8 cellular contexts compared by ENCODE assay signal in genomic region chrX:150635952-150636351, GRCh38. TPM values are rescaled to one million over a fixed set of nuclear protein-coding genes. Genes with fewer than 3 reads are reported as not detected.
DNase-seq lines count a peak whose midpoint lies in the region; FAIRE-seq and TF ChIP-seq lines count a peak whose summit lies in the region.

No MANE protein-coding gene starts in this region.

- no peaks in the 10 kb centered on the region for H3K9me2 ChIP-seq in GM23248 (ENCODE audit: insufficient read depth)

- H3K9me1 ChIP-seq in keratinocyte (ENCODE audit: control insufficient read depth, extremely low read depth, insufficient read depth, low read length) = no peaks in the 10 kb centered on the region

- H3K4me1 ChIP-seq in GM23248 (ENCODE audit: insufficient read depth) (0 out of 2 replicates have a peak, but pooled peaks cover 4% of the 10 kb centered on the region), SJSA1 (replicated peaks) (peaks cover 6% of the 10 kb centered on the region), keratinocyte (ENCODE audit: control insufficient read depth, extremely low read depth, insufficient read depth, low read length) (peaks cover 6% of the 10 kb centered on the region)

- H2AFZ ChIP-seq in GM23248 (no peak overlapping the region), keratinocyte (ENCODE audit: control insufficient read depth, low read length) (no peak overlapping the region)

- dilution Hi-C loops in keratinocyte (cut with MboI; ENCODE audit: extremely low pct_ligation_motif_present, low sequenced_read_pairs) = no loop called here

- TF ChIP-seq CTCF in GM12865 (IDR thresholded peaks at IDR 0.05; ENCODE audit: insufficient read depth, low read depth, low read length, missing control alignments) (no peak), keratinocyte (optimal IDR thresholded peaks at IDR 0.05 in 1 of 3, IDR thresholded peaks at IDR 0.05 in 1 of 3, conservative IDR thresholded peaks at IDR 0.05 in 1 of 3; ENCODE audit: extremely low read depth in 1 of 3, insufficient read depth in 2 of 3, low read length in 3 of 3) (no peak)

- no peak overlapping the region for H3K4me3 ChIP-seq in GM12865 (ENCODE audit: low read depth, low read length)
- no peak overlapping the region for H3K4me3 ChIP-seq in GM23248
- no peak overlapping the region for H3K4me3 ChIP-seq in SJSA1
- H3K4me3 ChIP-seq in keratinocyte (ENCODE audit: control insufficient read depth in 2 of 3, extremely low read depth in 1 of 3, insufficient read depth in 2 of 3, low read depth in 1 of 3, low read length in 3 of 3) = no peak overlapping the region

- FAIRE-seq in keratinocyte (lab: Jason Lieb, UNC) = no peak

- H3K4me2 ChIP-seq in GM23248 (ENCODE audit: unreplicated experiment) = no peak overlapping the region
- H3K4me2 ChIP-seq in keratinocyte (ENCODE audit: control insufficient read depth, extremely low read depth, insufficient read depth, low read depth, low read length) = no peak overlapping the region

- no peaks in the 10 kb centered on the region for H4K20me1 ChIP-seq in GM23248 (ENCODE audit: insufficient read depth)
- H4K20me1 ChIP-seq in keratinocyte (ENCODE audit: control insufficient read depth, extremely low read depth, insufficient read depth, low read length) = no peaks in the 10 kb centered on the region

- in situ Hi-C loops in GM23248 (cut with MboI) = no loop called here

- peak; percentile 31 for DNase-seq in GM12865 (ENCODE audit: low read depth)
- DNase-seq in GM23248 = peak; percentile 90
- DNase-seq in SJSA1 (ENCODE audit: low read depth in 1 of 2, low spot score in 2 of 2) = peak in 1 of 2 experiments; percentile 28
- DNase-seq in keratinocyte (ENCODE audit: low read depth, low spot score) = peak; percentile 13
- no peak for DNase-seq in 8988T
- DNase-seq in stimulated activated CD4-positive, alpha-beta T cell treated with anti-CD3 and anti-CD28 coated beads, Interleukin-2, amount 100 ng/mL, for 48 hours = no peak
- no peak for DNase-seq in erythroblast (lab: John Stamatoyannopoulos, UW)
- DNase-seq in DMS79 treated with DMSO at 0.1 percent for 48 hours (lab: John Stamatoyannopoulos, UW) = no peak

- no peak for TF ChIP-seq POLR2A in erythroblast (IDR thresholded peaks at IDR 0.05; ENCODE audit: low read length)

- no peaks in the 10 kb centered on the region for H3K79me2 ChIP-seq in GM23248 (ENCODE audit: insufficient read depth)
- H3K79me2 ChIP-seq in keratinocyte (ENCODE audit: control insufficient read depth, insufficient read depth, low read length) = no peaks in the 10 kb centered on the region

- H3K9me3 ChIP-seq in GM23248 (ENCODE audit: low read depth) = no peaks in the 10 kb centered on the region
- no peaks in the 10 kb centered on the region for H3K9me3 ChIP-seq in SJSA1 (replicated peaks)
- no peaks in the 10 kb centered on the region for H3K9me3 ChIP-seq in keratinocyte (ENCODE audit: control insufficient read depth, low read depth, low read length)

- WGBS in GM23248 (ENCODE audit: low coverage in 1 of 2, low lambda C conversion rate in 2 of 2, missing lambda C conversion rate in 2 of 2), 2 experiments = 0 to 3% methylated on average over 3 of the region's 3 CpGs

- H3K9ac ChIP-seq in GM23248 (peak overlapping the region; percentile 46), keratinocyte (ENCODE audit: control insufficient read depth, extremely low read depth, insufficient read depth, low read length) (no peak overlapping the region)

- H3K27ac ChIP-seq in GM23248 (peak overlapping the region; percentile 73), SJSA1 (peak overlapping the region; percentile 76), keratinocyte (ENCODE audit: control insufficient read depth, insufficient read depth, low read length) (peak overlapping the region; percentile 44)

- no peaks in the 10 kb centered on the region for H3K27me3 ChIP-seq in GM23248 (replicated peaks; ENCODE audit: insufficient read depth)
- no peaks in the 10 kb centered on the region for H3K27me3 ChIP-seq in SJSA1 (replicated peaks)
- no peaks in the 10 kb centered on the region for H3K27me3 ChIP-seq in keratinocyte (ENCODE audit: control insufficient read depth, extremely low read depth, insufficient read depth, low read length)

- H3K36me3 ChIP-seq in GM23248 (ENCODE audit: low read depth) (no peaks in the 10 kb centered on the region), SJSA1 (no peaks in the 10 kb centered on the region), keratinocyte (ENCODE audit: control insufficient read depth in 2 of 2, extremely low read depth in 1 of 2, insufficient read depth in 2 of 2, low read length in 2 of 2) (no peaks in the 10 kb centered on the region)

- no peaks in the 10 kb centered on the region for H3F3A ChIP-seq in GM23248 (ENCODE audit: insufficient read depth)

RNA-seq across cellular contexts. Expression of gene MTMR1, which starts 57.2 kb away (rescaled TPM):
- 12.8 and 15.8 TPM in 2 replicates for total RNA-seq in GM23248 (2014; rRNA removed; shearing (Covaris generic))
- polyA plus RNA-seq in GM23248 (2016; fragmentation: Nextera tagmentation; extraction: Ambion mirVana) = 2.7 and 3.7 TPM in 2 replicates
- 17.0 and 17.5 TPM in 2 replicates for total RNA-seq in SJSA1 (2014; rRNA removed; shearing (Covaris generic))
- polyA plus RNA-seq in keratinocyte = 26.8 to 45.6 TPM (median 42.7 TPM) in 3 replicates
- polyA plus RNA-seq in keratinocyte (2011; ENCODE audit: low read depth) = 47.1 TPM
- 18.9 and 26.4 TPM in 2 replicates for polyA plus RNA-seq in keratinocyte (2011; cell fraction: cytosol; rRNA removed)
- polyA plus RNA-seq in keratinocyte (2011; cell fraction: nucleus; rRNA removed) = 70.3 and 91.2 TPM in 2 replicates
- 12.5 and 27.8 TPM in 2 replicates for polyA plus RNA-seq in keratinocyte (2012; ENCODE audit: low replicate concordance)
- 20.3 to 46.1 TPM (median 23.4 TPM) in 3 replicates for polyA minus RNA-seq in keratinocyte
- polyA minus RNA-seq in keratinocyte (2011; cell fraction: cytosol; rRNA and poly(A)+ RNA removed) = 19.2 TPM
- polyA minus RNA-seq in keratinocyte (2011; cell fraction: nucleus; rRNA and poly(A)+ RNA removed) = 16.8 and 47.1 TPM in 2 replicates

Comparison
In these comparisons a context has a peak if more than half of its experiments do, and no peak if none do; other contexts are left out.
1. DNase-seq: peak in GM12865 (single experiment), GM23248 (single experiment) and keratinocyte (single experiment); none in 8988T (single experiment), stimulated activated CD4-positive, alpha-beta T cell treated with anti-CD3 and anti-CD28 coated beads, Interleukin-2, amount 100 ng/mL, for 48 hours (0 of 2), erythroblast (0 of 2) and DMS79 treated with DMSO at 0.1 percent for 48 hours (single experiment).
2. Peak in every context shown above with its lines, with median percentiles within 50 percentile points of each other: H3K27ac ChIP-seq.